Comparison of ENCODE assay signal across 1 cellular context in genomic region chr5:135394095-135394494, GRCh38.
TF ChIP-seq lines count a peak whose summit lies in the region.

No MANE protein-coding gene starts in this region.

TF ChIP-seq in K562, 482 proteins besides CTCF, POLR2A, EP300 and RAD21:
- TF ChIP-seq TCF7L2 (IDR thresholded peaks at IDR 0.05; ENCODE audit: low read depth, low read length) (no peak), CREB1 (IDR thresholded peaks at IDR 0.05) (no peak), CREB1 (CRISPR knock-in tag; IDR thresholded peaks at IDR 0.05) (0 out of 2 replicates have a peak, but pooled peaks have one; percentile 29)
